ENCODE assay signal across 8 cellular contexts in genomic region chr22:20299736-20300136, GRCh38. TPM values are rescaled to one million over a fixed set of nuclear protein-coding genes. Genes with fewer than 3 reads are reported as not detected.
DNase-seq lines count a peak whose midpoint lies in the region; ATAC-seq and TF ChIP-seq lines count a peak whose summit lies in the region.

No MANE protein-coding gene starts in this region.

- no peak for TF ChIP-seq POLR2A in esophagus muscularis mucosa (IDR thresholded peaks at IDR 0.05; ENCODE audit: low read depth)

- peak overlapping the region; percentile 60 for H3K4me2 ChIP-seq in osteoblast (ENCODE audit: insufficient read depth, low read length)

- DNase-seq in A673 (ENCODE audit: low spot score) (no peak), SJCRH30 (peak in 1 of 2 experiments; percentile 32), esophagus muscularis mucosa (ENCODE audit: extremely low spot score) (no peak), osteoblast (ENCODE audit: insufficient read length, low spot score, missing footprints) (no peak), CD1c-positive myeloid dendritic cell (ENCODE audit: extremely low spot score) (no peak)

- peak; percentile 33 for ATAC-seq in GM19463 (IDR thresholded peaks at IDR 0.05; ENCODE audit: unreplicated experiment)
- ATAC-seq in GM21390 (IDR thresholded peaks at IDR 0.05; ENCODE audit: unreplicated experiment), result no peak
- no peak for ATAC-seq in HG02678 (IDR thresholded peaks at IDR 0.05; ENCODE audit: unreplicated experiment)

- POLR2A ChIA-PET in A673 (lab: Charles Lee; ENCODE audit: low non-redundant PET), result no interaction called here

- no peaks in the 10 kb centered on the region for H3K27me3 ChIP-seq in A673 (replicated peaks; ENCODE audit: insufficient read depth, low read depth, low read length, poor library complexity)
- no peaks in the 10 kb centered on the region for H3K27me3 ChIP-seq in SJCRH30
- H3K27me3 ChIP-seq in esophagus muscularis mucosa, result peaks cover 0 to 40% (median under 1%) of the 10 kb centered on the region in 4 donors
- H3K27me3 ChIP-seq in osteoblast (ENCODE audit: insufficient read depth, low read length), result peaks cover 35% of the 10 kb centered on the region

- H3K4me1 ChIP-seq in A673 (ENCODE audit: insufficient read depth, low read length, poor library complexity, severe bottlenecking), result no peaks in the 10 kb centered on the region
- no peaks in the 10 kb centered on the region for H3K4me1 ChIP-seq in SJCRH30
- H3K4me1 ChIP-seq in esophagus muscularis mucosa, result peaks cover 12 to 20% (median 19%) of the 10 kb centered on the region in 4 donors
- no peaks in the 10 kb centered on the region for H3K4me1 ChIP-seq in osteoblast (ENCODE audit: insufficient read depth, low read length)

- BruUV-seq in A673 (replicated peaks; lab: Mats Ljungman, UMichigan), result no TSS peak

- no peak for TF ChIP-seq CTCF in A673 (conservative IDR thresholded peaks at IDR 0.05; ENCODE audit: low read depth, low read length)
- no peak for TF ChIP-seq CTCF in esophagus muscularis mucosa (IDR thresholded peaks at IDR 0.05)
- no peak for TF ChIP-seq CTCF in osteoblast (IDR thresholded peaks at IDR 0.05; ENCODE audit: extremely low read depth, low read depth, low read length)

- CTCF ChIA-PET in A673 (lab: Charles Lee), result interaction anchor here (1.5 kb wide), 1 partner anchor 20 kb away, joined by 4 read pairs; the partner anchor contains the start of gene DGCR6L

- WGBS in esophagus muscularis mucosa, result 0% methylated on average over 3 of the region's 54 CpGs

- no peak overlapping the region for H2AFZ ChIP-seq in osteoblast (ENCODE audit: low read length)

- H3K27ac ChIP-seq in A673 (ENCODE audit: low read depth, low read length, poor library complexity, severe bottlenecking), result no peak overlapping the region
- no peak overlapping the region for H3K27ac ChIP-seq in SJCRH30
- peak overlapping the region in 2 of 4 donors; percentile 29 to 41 for H3K27ac ChIP-seq in esophagus muscularis mucosa (replicated peaks in 1 of 4)
- H3K27ac ChIP-seq in osteoblast (ENCODE audit: low read depth, low read length), result no peak overlapping the region

- H3K36me3 ChIP-seq in A673 (ENCODE audit: insufficient read depth, low read length, poor library complexity, severe bottlenecking), result no peaks in the 10 kb centered on the region
- H3K36me3 ChIP-seq in SJCRH30, result no peaks in the 10 kb centered on the region
- no peaks in the 10 kb centered on the region for H3K36me3 ChIP-seq in esophagus muscularis mucosa
- H3K36me3 ChIP-seq in osteoblast (ENCODE audit: insufficient read depth, low read length), result no peaks in the 10 kb centered on the region

- H3K79me2 ChIP-seq in osteoblast (ENCODE audit: insufficient read depth, low read length), result no peaks in the 10 kb centered on the region

- no peaks in the 10 kb centered on the region for H4K20me1 ChIP-seq in osteoblast (ENCODE audit: insufficient read depth, low read length)

- intact Hi-C loops in A673 (cut with micrococcal nuclease; ENCODE audit: unreplicated experiment) (loop anchor here (1.0 to 10.0 kb wide), 2 partner anchors 20 to 325 kb away; no protein-coding TSS in a partner anchor), esophagus muscularis mucosa (cut with DNase I) (no loop called here)

- H3K4me3 ChIP-seq in A673 (ENCODE audit: low read depth, low read length, poor library complexity, severe bottlenecking) (peak overlapping the region; percentile 54), SJCRH30 (peak overlapping the region; percentile 54), esophagus muscularis mucosa (peak overlapping the region; percentile 55 to 67 (median 62)), osteoblast (ENCODE audit: insufficient read depth, low read length) (peak overlapping the region; percentile 46)

- no peak for TF ChIP-seq EP300 in esophagus muscularis mucosa (IDR thresholded peaks at IDR 0.05)

- H3K9me3 ChIP-seq in A673 (ENCODE audit: low read depth, low read length, poor library complexity, severe bottlenecking), result no peaks in the 10 kb centered on the region
- no peaks in the 10 kb centered on the region for H3K9me3 ChIP-seq in SJCRH30 (replicated peaks)
- no peaks in the 10 kb centered on the region for H3K9me3 ChIP-seq in esophagus muscularis mucosa
- H3K9me3 ChIP-seq in osteoblast (ENCODE audit: low read depth, low read length), result no peaks in the 10 kb centered on the region

RNA-seq across cellular contexts. Expression of gene DGCR6L, which starts 20.1 kb away (rescaled TPM):
- total RNA-seq in A673 (2021) (50.7 and 59.7 TPM in 2 replicates), esophagus muscularis mucosa (10 to 100 TPM; 41.5 to 73.0 (median 52.9) TPM), osteoblast (58.9 and 60.8 TPM in 2 replicates)
- total RNA-seq in SJCRH30 (2014; rRNA removed; shearing (Covaris generic)), result 25.8 and 31.1 TPM in 2 replicates

RNA-seq across cellular contexts. Expression of gene RTN4R, which starts 31.6 kb away (rescaled TPM):
- 9.6 and 9.9 TPM in 2 replicates for total RNA-seq in A673 (2021)
- total RNA-seq in SJCRH30 (2014; rRNA removed; shearing (Covaris generic)), result 0.10 and 0.30 TPM in 2 replicates
- 1 to 10 TPM in 2 of 4 donors, not detected in 2; 1.8 to 2.2 TPM for total RNA-seq in esophagus muscularis mucosa
- under 0.01 and 0.29 TPM in 2 replicates for total RNA-seq in osteoblast
